Comparison of ENCODE assay signal across 1 cellular context in the genomic region with DNA sequence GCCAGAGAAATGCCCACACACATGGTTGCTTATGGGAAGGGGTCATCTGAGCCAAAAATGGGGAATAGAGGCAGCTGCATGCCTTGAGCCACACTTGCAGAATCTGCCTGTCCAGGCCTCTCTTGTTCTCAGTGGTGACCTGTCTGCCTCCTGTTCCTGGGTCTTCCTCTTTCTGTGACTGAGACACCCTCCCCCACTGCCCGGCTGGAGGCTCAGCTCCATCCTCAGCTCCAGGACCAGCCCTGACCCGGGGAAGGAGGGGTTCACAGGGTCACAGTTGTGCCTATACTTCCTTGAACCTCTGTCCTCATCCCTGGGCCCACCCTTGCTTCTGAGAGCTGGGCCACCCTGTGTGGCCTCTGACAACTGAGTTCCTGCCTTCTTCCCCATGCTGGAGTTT.
TF ChIP-seq lines count a peak whose summit lies in the region.

No MANE protein-coding gene starts in this region.

TF ChIP-seq in H1, 55 proteins besides CTCF, POLR2A, EP300 and RAD21 (continued from another document):
- TF ChIP-seq MAFK (IDR thresholded peaks at IDR 0.05; ENCODE audit: low read depth, low read length) (no peak), RNF2 (IDR thresholded peaks at IDR 0.05; ENCODE audit: borderline replicate concordance, low read depth, low read length, missing control alignments, poor library complexity, severe bottlenecking) (no peak), RXRA (IDR thresholded peaks at IDR 0.05; ENCODE audit: insufficient read depth, low read depth, low read length) (no peak), KDM4A (IDR thresholded peaks at IDR 0.05; ENCODE audit: low read depth, low read length, severe bottlenecking) (no peak), BACH1 (IDR thresholded peaks at IDR 0.05; ENCODE audit: low read length) (no peak), RFX5 (IDR thresholded peaks at IDR 0.05; ENCODE audit: borderline replicate concordance, low read depth, low read length) (no peak), BCL11A (IDR thresholded peaks at IDR 0.05; ENCODE audit: low read depth in 2 of 2, low read length in 2 of 2) (no peak)
- TF ChIP-seq, protein P1, sequence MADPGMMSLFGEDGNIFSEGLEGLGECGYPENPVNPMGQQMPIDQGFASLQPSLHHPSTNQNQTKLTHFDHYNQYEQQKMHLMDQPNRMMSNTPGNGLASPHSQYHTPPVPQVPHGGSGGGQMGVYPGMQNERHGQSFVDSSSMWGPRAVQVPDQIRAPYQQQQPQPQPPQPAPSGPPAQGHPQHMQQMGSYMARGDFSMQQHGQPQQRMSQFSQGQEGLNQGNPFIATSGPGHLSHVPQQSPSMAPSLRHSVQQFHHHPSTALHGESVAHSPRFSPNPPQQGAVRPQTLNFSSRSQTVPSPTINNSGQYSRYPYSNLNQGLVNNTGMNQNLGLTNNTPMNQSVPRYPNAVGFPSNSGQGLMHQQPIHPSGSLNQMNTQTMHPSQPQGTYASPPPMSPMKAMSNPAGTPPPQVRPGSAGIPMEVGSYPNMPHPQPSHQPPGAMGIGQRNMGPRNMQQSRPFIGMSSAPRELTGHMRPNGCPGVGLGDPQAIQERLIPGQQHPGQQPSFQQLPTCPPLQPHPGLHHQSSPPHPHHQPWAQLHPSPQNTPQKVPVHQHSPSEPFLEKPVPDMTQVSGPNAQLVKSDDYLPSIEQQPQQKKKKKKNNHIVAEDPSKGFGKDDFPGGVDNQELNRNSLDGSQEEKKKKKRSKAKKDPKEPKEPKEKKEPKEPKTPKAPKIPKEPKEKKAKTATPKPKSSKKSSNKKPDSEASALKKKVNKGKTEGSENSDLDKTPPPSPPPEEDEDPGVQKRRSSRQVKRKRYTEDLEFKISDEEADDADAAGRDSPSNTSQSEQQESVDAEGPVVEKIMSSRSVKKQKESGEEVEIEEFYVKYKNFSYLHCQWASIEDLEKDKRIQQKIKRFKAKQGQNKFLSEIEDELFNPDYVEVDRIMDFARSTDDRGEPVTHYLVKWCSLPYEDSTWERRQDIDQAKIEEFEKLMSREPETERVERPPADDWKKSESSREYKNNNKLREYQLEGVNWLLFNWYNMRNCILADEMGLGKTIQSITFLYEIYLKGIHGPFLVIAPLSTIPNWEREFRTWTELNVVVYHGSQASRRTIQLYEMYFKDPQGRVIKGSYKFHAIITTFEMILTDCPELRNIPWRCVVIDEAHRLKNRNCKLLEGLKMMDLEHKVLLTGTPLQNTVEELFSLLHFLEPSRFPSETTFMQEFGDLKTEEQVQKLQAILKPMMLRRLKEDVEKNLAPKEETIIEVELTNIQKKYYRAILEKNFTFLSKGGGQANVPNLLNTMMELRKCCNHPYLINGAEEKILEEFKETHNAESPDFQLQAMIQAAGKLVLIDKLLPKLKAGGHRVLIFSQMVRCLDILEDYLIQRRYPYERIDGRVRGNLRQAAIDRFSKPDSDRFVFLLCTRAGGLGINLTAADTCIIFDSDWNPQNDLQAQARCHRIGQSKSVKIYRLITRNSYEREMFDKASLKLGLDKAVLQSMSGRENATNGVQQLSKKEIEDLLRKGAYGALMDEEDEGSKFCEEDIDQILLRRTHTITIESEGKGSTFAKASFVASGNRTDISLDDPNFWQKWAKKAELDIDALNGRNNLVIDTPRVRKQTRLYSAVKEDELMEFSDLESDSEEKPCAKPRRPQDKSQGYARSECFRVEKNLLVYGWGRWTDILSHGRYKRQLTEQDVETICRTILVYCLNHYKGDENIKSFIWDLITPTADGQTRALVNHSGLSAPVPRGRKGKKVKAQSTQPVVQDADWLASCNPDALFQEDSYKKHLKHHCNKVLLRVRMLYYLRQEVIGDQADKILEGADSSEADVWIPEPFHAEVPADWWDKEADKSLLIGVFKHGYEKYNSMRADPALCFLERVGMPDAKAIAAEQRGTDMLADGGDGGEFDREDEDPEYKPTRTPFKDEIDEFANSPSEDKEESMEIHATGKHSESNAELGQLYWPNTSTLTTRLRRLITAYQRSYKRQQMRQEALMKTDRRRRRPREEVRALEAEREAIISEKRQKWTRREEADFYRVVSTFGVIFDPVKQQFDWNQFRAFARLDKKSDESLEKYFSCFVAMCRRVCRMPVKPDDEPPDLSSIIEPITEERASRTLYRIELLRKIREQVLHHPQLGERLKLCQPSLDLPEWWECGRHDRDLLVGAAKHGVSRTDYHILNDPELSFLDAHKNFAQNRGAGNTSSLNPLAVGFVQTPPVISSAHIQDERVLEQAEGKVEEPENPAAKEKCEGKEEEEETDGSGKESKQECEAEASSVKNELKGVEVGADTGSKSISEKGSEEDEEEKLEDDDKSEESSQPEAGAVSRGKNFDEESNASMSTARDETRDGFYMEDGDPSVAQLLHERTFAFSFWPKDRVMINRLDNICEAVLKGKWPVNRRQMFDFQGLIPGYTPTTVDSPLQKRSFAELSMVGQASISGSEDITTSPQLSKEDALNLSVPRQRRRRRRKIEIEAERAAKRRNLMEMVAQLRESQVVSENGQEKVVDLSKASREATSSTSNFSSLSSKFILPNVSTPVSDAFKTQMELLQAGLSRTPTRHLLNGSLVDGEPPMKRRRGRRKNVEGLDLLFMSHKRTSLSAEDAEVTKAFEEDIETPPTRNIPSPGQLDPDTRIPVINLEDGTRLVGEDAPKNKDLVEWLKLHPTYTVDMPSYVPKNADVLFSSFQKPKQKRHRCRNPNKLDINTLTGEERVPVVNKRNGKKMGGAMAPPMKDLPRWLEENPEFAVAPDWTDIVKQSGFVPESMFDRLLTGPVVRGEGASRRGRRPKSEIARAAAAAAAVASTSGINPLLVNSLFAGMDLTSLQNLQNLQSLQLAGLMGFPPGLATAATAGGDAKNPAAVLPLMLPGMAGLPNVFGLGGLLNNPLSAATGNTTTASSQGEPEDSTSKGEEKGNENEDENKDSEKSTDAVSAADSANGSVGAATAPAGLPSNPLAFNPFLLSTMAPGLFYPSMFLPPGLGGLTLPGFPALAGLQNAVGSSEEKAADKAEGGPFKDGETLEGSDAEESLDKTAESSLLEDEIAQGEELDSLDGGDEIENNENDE (IDR thresholded peaks at IDR 0.05; ENCODE audit: insufficient replicate concordance, low read length): no peak
